In the genomic region with DNA sequence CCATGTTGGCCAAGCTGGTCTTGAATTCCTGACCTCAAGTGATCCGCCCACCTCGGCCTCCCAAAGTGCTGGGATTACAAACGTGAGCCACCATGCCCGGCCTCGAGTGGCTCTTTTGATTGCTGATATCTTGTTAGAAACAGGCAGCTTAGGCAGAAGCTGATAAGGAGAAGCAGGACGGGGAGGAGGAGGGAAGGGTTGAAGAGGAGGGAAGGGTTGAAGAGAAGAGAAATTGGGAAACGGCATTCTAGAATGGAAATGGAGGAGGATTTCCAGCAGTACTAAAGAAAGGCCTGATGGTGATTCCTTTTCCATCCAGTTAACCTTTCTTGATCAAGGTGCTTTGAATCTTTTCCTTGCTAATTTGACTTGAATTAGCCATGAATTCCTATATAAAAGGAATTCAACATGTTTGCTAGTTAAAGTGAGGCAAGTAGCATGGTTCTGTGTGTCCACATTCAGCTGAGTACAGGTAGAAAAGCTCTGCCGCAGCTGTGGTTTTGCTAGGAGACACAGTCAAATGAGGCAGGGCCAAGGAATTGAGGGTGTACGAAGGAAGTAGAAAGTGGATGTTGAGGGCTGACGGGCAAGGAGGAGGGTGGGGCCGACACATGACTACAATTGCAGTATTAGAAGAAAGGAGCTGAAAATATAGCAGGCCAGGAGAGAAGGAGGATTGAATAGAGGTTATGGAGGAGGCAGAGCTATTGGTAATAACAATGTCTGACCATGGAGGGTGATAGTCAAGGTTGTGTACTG, we compare ENCODE assay signal across 1 cellular context.
TF ChIP-seq lines count a peak whose summit lies in the region.

No MANE protein-coding gene starts in this region.

TF ChIP-seq in K562, 482 proteins besides CTCF, POLR2A, EP300 and RAD21 (continues in another document):
- 0 out of 2 replicates have a peak, but pooled peaks have one; percentile 12 for TF ChIP-seq JUN (IDR thresholded peaks at IDR 0.05; ENCODE audit: borderline replicate concordance, low read depth, low read length)
- TF ChIP-seq JUN (CRISPR knock-in tag; IDR thresholded peaks at IDR 0.05; ENCODE audit: borderline replicate concordance) = no peak
- no peak for TF ChIP-seq ZNF3 (CRISPR knock-in tag; IDR thresholded peaks at IDR 0.05)
- TF ChIP-seq, protein P1, sequence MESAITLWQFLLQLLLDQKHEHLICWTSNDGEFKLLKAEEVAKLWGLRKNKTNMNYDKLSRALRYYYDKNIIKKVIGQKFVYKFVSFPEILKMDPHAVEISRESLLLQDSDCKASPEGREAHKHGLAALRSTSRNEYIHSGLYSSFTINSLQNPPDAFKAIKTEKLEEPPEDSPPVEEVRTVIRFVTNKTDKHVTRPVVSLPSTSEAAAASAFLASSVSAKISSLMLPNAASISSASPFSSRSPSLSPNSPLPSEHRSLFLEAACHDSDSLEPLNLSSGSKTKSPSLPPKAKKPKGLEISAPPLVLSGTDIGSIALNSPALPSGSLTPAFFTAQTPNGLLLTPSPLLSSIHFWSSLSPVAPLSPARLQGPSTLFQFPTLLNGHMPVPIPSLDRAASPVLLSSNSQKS (CRISPR knock-in tag; IDR thresholded peaks at IDR 0.05) = no peak
- peak; percentile 99 for TF ChIP-seq MTA2 (IDR thresholded peaks at IDR 0.05; ENCODE audit: low read depth)
- TF ChIP-seq DIDO1 (tag; IDR thresholded peaks at IDR 0.05; ENCODE audit: low read depth) = peak; percentile 82
- no peak for TF ChIP-seq GTF2A2 (tag; IDR thresholded peaks at IDR 0.05)
- peak; percentile 70 for TF ChIP-seq CEBPB (tag; IDR thresholded peaks at IDR 0.05)
- peak; percentile 77 for TF ChIP-seq ZEB2 (IDR thresholded peaks at IDR 0.05)
- TF ChIP-seq ATF7 (IDR thresholded peaks at IDR 0.05) = peak; percentile 58
- peak; percentile 95 for TF ChIP-seq NFIC (IDR thresholded peaks at IDR 0.05)
- TF ChIP-seq, protein P2, sequence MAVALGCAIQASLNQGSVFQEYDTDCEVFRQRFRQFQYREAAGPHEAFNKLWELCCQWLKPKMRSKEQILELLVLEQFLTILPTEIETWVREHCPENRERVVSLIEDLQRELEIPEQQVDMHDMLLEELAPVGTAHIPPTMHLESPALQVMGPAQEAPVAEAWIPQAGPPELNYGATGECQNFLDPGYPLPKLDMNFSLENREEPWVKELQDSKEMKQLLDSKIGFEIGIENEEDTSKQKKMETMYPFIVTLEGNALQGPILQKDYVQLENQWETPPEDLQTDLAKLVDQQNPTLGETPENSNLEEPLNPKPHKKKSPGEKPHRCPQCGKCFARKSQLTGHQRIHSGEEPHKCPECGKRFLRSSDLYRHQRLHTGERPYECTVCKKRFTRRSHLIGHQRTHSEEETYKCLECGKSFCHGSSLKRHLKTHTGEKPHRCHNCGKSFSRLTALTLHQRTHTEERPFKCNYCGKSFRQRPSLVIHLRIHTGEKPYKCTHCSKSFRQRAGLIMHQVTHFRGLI (CRISPR knock-in tag; IDR thresholded peaks at IDR 0.05) = peak; percentile 56; the same call in 1 of the 2 replicates
- TF ChIP-seq, protein P3, sequence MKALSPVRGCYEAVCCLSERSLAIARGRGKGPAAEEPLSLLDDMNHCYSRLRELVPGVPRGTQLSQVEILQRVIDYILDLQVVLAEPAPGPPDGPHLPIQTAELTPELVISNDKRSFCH (CRISPR knock-in tag; IDR thresholded peaks at IDR 0.05) = no peak
- TF ChIP-seq, protein P3 (tag; IDR thresholded peaks at IDR 0.05) = peak; percentile 65
- TF ChIP-seq GATA2 (CRISPR knock-in tag; IDR thresholded peaks at IDR 0.05) = peak; percentile 97
- peak; percentile 100 for TF ChIP-seq ARID1B (IDR thresholded peaks at IDR 0.05)
- peak; percentile 99 for TF ChIP-seq CBFA2T2 (conservative IDR thresholded peaks at IDR 0.05)
- peak; percentile 67 for TF ChIP-seq MYC (IDR thresholded peaks at IDR 0.05; ENCODE audit: low read depth, low read length)
- no peak for TF ChIP-seq MYC (CRISPR knock-in tag; IDR thresholded peaks at IDR 0.05; ENCODE audit: borderline replicate concordance, low read depth)
- peak; percentile 89 to 92; a peak in 2 of 4 replicates for TF ChIP-seq ARNT (IDR thresholded peaks at IDR 0.05)
- TF ChIP-seq, protein P4, sequence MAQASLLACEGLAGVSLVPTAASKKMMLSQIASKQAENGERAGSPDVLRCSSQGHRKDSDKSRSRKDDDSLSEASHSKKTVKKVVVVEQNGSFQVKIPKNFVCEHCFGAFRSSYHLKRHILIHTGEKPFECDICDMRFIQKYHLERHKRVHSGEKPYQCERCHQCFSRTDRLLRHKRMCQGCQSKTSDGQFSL (CRISPR knock-in tag; IDR thresholded peaks at IDR 0.05) = no peak
- TF ChIP-seq, protein P4 (tag; IDR thresholded peaks at IDR 0.05) = 0 out of 4 replicates have a peak, but pooled peaks of 1 of the 2 experiments have one; percentile 37
- TF ChIP-seq, protein P5, sequence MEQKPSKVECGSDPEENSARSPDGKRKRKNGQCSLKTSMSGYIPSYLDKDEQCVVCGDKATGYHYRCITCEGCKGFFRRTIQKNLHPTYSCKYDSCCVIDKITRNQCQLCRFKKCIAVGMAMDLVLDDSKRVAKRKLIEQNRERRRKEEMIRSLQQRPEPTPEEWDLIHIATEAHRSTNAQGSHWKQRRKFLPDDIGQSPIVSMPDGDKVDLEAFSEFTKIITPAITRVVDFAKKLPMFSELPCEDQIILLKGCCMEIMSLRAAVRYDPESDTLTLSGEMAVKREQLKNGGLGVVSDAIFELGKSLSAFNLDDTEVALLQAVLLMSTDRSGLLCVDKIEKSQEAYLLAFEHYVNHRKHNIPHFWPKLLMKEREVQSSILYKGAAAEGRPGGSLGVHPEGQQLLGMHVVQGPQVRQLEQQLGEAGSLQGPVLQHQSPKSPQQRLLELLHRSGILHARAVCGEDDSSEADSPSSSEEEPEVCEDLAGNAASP (IDR thresholded peaks at IDR 0.05) = 0 out of 2 replicates have a peak, but pooled peaks have one; percentile 58
- no peak for TF ChIP-seq EZH2 (IDR thresholded peaks at IDR 0.05; ENCODE audit: borderline replicate concordance, low read depth, low read length)
- no peak for TF ChIP-seq BCLAF1 (IDR thresholded peaks at IDR 0.05; ENCODE audit: borderline replicate concordance in 1 of 2, control insufficient read depth in 1 of 2, low read depth in 2 of 2, low read length in 1 of 2)
- peak; percentile 79 for TF ChIP-seq L3MBTL2 (IDR thresholded peaks at IDR 0.05)
- TF ChIP-seq, protein P6, sequence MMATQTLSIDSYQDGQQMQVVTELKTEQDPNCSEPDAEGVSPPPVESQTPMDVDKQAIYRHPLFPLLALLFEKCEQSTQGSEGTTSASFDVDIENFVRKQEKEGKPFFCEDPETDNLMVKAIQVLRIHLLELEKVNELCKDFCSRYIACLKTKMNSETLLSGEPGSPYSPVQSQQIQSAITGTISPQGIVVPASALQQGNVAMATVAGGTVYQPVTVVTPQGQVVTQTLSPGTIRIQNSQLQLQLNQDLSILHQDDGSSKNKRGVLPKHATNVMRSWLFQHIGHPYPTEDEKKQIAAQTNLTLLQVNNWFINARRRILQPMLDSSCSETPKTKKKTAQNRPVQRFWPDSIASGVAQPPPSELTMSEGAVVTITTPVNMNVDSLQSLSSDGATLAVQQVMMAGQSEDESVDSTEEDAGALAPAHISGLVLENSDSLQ (IDR thresholded peaks at IDR 0.05) = peak; percentile 25; the same call in 1 of the 2 replicates
- peak; percentile 88 for TF ChIP-seq STAT5A (IDR thresholded peaks at IDR 0.05; ENCODE audit: borderline replicate concordance, low read length)
- peak; percentile 84; the same call in 1 of the 2 replicates for TF ChIP-seq ZNF644 (tag; IDR thresholded peaks at IDR 0.05; ENCODE audit: low read depth)
- peak; percentile 55 to 82; a peak in 3 of 4 replicates for TF ChIP-seq MNT (conservative IDR thresholded peaks at IDR 0.05)
- TF ChIP-seq SIX5 (IDR thresholded peaks at IDR 0.05; ENCODE audit: borderline replicate concordance in 1 of 2, insufficient read depth in 1 of 2, low read depth in 1 of 2, low read length in 2 of 2) = no peak
- no peak for TF ChIP-seq ESRRA (IDR thresholded peaks at IDR 0.05; ENCODE audit: borderline replicate concordance, low read depth)
- TF ChIP-seq NCOA2 (IDR thresholded peaks at IDR 0.05; ENCODE audit: partially characterized antibody in 2 of 2) = peak; percentile 58 to 64
- peak; percentile 92 for TF ChIP-seq MTA1 (IDR thresholded peaks at IDR 0.05; ENCODE audit: borderline replicate concordance)
- peak; percentile 43; the same call in 1 of the 2 replicates for TF ChIP-seq NR2C1 (IDR thresholded peaks at IDR 0.05)
- peak; percentile 74 for TF ChIP-seq NR2C1 (tag; IDR thresholded peaks at IDR 0.05)
- peak in 1 of 2 experiments; percentile 79 for TF ChIP-seq MAZ (CRISPR knock-in tag; conservative IDR thresholded peaks at IDR 0.05 in 1 of 2, IDR thresholded peaks at IDR 0.05 in 1 of 2)
- TF ChIP-seq, protein P7, sequence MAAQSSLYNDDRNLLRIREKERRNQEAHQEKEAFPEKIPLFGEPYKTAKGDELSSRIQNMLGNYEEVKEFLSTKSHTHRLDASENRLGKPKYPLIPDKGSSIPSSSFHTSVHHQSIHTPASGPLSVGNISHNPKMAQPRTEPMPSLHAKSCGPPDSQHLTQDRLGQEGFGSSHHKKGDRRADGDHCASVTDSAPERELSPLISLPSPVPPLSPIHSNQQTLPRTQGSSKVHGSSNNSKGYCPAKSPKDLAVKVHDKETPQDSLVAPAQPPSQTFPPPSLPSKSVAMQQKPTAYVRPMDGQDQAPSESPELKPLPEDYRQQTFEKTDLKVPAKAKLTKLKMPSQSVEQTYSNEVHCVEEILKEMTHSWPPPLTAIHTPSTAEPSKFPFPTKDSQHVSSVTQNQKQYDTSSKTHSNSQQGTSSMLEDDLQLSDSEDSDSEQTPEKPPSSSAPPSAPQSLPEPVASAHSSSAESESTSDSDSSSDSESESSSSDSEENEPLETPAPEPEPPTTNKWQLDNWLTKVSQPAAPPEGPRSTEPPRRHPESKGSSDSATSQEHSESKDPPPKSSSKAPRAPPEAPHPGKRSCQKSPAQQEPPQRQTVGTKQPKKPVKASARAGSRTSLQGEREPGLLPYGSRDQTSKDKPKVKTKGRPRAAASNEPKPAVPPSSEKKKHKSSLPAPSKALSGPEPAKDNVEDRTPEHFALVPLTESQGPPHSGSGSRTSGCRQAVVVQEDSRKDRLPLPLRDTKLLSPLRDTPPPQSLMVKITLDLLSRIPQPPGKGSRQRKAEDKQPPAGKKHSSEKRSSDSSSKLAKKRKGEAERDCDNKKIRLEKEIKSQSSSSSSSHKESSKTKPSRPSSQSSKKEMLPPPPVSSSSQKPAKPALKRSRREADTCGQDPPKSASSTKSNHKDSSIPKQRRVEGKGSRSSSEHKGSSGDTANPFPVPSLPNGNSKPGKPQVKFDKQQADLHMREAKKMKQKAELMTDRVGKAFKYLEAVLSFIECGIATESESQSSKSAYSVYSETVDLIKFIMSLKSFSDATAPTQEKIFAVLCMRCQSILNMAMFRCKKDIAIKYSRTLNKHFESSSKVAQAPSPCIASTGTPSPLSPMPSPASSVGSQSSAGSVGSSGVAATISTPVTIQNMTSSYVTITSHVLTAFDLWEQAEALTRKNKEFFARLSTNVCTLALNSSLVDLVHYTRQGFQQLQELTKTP (IDR thresholded peaks at IDR 0.05; ENCODE audit: low read depth in 1 of 2, partially characterized antibody in 2 of 2) = peak in 1 of 2 experiments; percentile 80
- no peak for TF ChIP-seq ZNF830 (CRISPR knock-in tag; IDR thresholded peaks at IDR 0.05)
- TF ChIP-seq, protein P8, sequence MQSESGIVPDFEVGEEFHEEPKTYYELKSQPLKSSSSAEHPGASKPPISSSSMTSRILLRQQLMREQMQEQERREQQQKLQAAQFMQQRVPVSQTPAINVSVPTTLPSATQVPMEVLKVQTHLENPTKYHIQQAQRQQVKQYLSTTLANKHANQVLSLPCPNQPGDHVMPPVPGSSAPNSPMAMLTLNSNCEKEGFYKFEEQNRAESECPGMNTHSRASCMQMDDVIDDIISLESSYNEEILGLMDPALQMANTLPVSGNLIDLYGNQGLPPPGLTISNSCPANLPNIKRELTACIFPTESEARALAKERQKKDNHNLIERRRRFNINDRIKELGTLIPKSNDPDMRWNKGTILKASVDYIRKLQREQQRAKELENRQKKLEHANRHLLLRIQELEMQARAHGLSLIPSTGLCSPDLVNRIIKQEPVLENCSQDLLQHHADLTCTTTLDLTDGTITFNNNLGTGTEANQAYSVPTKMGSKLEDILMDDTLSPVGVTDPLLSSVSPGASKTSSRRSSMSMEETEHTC (IDR thresholded peaks at IDR 0.05) = peak; percentile 37; the same call in 1 of the 2 replicates
- peak; percentile 64 for TF ChIP-seq ADNP (tag; IDR thresholded peaks at IDR 0.05)
- peak in 1 of 2 experiments; percentile 55; a peak in 1 of 3 replicates for TF ChIP-seq CBX3 (IDR thresholded peaks at IDR 0.05; ENCODE audit: borderline replicate concordance in 1 of 2, low read length in 2 of 2)
- TF ChIP-seq KLF13 (tag; IDR thresholded peaks at IDR 0.05; ENCODE audit: borderline replicate concordance, low read depth) = peak; percentile 82; the same call in 1 of the 2 replicates
